ENCODE assay signal across 15 cellular contexts in the genomic region with DNA sequence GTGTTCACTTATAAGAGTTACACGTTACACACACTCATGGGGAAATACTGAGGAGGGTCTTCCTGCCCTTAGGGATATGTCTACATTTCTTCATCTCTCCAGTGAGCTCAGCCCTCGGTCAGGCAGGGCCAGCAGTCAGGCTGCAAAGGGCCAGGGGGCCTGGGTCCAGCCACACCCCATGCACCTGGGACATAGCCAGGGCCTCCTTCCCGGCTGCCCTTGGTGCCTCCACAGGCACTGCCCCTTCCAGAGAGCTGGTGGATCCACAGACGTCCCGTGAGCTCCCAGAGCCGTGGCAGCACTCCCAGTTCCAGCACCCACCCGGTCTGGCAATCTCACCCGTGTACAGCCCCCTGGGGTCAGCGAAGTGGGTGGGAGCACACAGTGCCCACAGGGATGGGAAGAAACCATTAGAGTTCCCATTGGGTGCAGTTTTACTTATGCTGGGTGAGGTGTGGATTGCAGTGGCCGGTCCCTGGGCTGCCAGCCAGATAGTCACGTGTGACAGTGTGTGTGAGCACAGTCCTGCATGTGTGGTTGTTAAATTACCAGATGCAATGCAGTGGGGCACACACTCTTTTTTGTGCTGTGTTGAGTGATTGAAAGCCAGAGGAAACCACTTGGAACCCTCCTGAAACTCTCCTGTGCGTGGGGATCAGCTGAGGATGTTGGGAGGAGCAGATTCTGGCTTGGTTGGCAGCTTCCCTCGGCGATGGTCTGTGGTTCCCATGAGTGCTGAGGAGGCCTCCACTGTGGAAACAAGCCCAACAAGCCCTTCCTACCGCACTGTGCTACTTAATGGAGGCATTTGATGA.
DNase-seq lines count a peak whose midpoint lies in the region; ATAC-seq and TF ChIP-seq lines count a peak whose summit lies in the region.
"Had no signal": no experiment of that assay in that cellular context is flagged by ENCODE, and none has a peak within 500 bp of the region (broad histone marks: within the 10 kb centered on the region; RNA-seq: fewer than 3 reads in every experiment).

No MANE protein-coding gene starts in this region.

- no peak overlapping the region for H3K27ac ChIP-seq in aorta (ENCODE audit: low read depth in 1 of 2, low read length in 2 of 2)
- H3K27ac ChIP-seq: RWPE1, tibial artery had no signal

- no peaks in the 10 kb centered on the region for H3K36me3 Mint-ChIP-seq in activated CD4-positive, alpha-beta T cell treated with anti-CD3 and anti-CD28 coated beads, Interleukin-2, amount 10 ng/mL, durations not matched to agents 24 days and 14 days (ENCODE audit: low read depth)

- DNase-seq in activated CD4-positive, alpha-beta T cell treated with anti-CD3 and anti-CD28 coated beads, Interleukin-2, amount 10 ng/mL, durations not matched to agents 24 days and 14 days: peak; percentile 46
- DNase-seq in activated CD4-positive, alpha-beta T cell treated with anti-CD3 and anti-CD28 coated beads, Interleukin-2, amount 50 U/mL, for 4 hours: no peak
- peak; percentile 47 for DNase-seq in choroid plexus epithelial cell (ENCODE audit: low read depth)
- peak; percentile 42 to 67 for DNase-seq in left colon
- no peak for DNase-seq in aorta
- no peak for DNase-seq in SK-N-DZ (ENCODE audit: low spot score)
- no peak for DNase-seq in stimulated activated CD4-positive, alpha-beta T cell treated with anti-CD3 and anti-CD28 coated beads, Interleukin-2, amount 100 ng/mL, for 48 hours
- DNase-seq: activated effector memory CD4-positive, alpha-beta T cell treated with anti-CD3 and anti-CD28 coated beads, Interleukin-2, amount 50 U/mL, for 16 hours; DMS153; NCI-H1436 treated with DMSO at 0.1 percent for 48 hours; NCI-H526 had no signal

- ATAC-seq in left colon: peak; percentile 76
- ATAC-seq in aorta (ENCODE audit: low FRiP score): peak; percentile 31
- ATAC-seq in HG03439 (IDR thresholded peaks at IDR 0.05; ENCODE audit: unreplicated experiment): no peak
- ATAC-seq: GM12878 had no signal

- no peaks in the 10 kb centered on the region for H3K9me3 Mint-ChIP-seq in activated CD4-positive, alpha-beta T cell treated with anti-CD3 and anti-CD28 coated beads, Interleukin-2, amount 10 ng/mL, durations not matched to agents 24 days and 14 days

- WGBS in aorta, 2 donors: 39 to 48% methylated on average over 15 of the region's 15 CpGs

- no peak overlapping the region for H3K4me3 Mint-ChIP-seq in activated CD4-positive, alpha-beta T cell treated with anti-CD3 and anti-CD28 coated beads, Interleukin-2, amount 10 ng/mL, durations not matched to agents 24 days and 14 days

- H3K4me1 ChIP-seq in aorta (ENCODE audit: control insufficient read depth in 1 of 2, insufficient read depth in 2 of 2, low read length in 2 of 2): no peaks in the 10 kb centered on the region
- H3K4me1 ChIP-seq: tibial artery had no signal

- no peaks in the 10 kb centered on the region for H3K36me3 ChIP-seq in aorta (ENCODE audit: control insufficient read depth in 1 of 2, insufficient read depth in 2 of 2, low read length in 1 of 2)
- H3K36me3 ChIP-seq: tibial artery had no signal

- no peaks in the 10 kb centered on the region for H3K9me3 ChIP-seq in aorta (ENCODE audit: control insufficient read depth, low read length)
- H3K9me3 ChIP-seq: tibial artery had no signal

- intact Hi-C loops in activated CD4-positive, alpha-beta T cell treated with anti-CD3 and anti-CD28 coated beads, Interleukin-2, amount 10 ng/mL, durations not matched to agents 24 days and 14 days (cut with micrococcal nuclease): no loop called here
- intact Hi-C loops in left colon (cut with DNase I, micrococcal nuclease) (no loop called here), aorta (cut with DNase I) (no loop called here)

- no peaks in the 10 kb centered on the region for H3K27me3 Mint-ChIP-seq in activated CD4-positive, alpha-beta T cell treated with anti-CD3 and anti-CD28 coated beads, Interleukin-2, amount 10 ng/mL, durations not matched to agents 24 days and 14 days

- no peak overlapping the region for H3K27ac Mint-ChIP-seq in activated CD4-positive, alpha-beta T cell treated with anti-CD3 and anti-CD28 coated beads, Interleukin-2, amount 10 ng/mL, durations not matched to agents 24 days and 14 days

- H3K4me1 Mint-ChIP-seq in activated CD4-positive, alpha-beta T cell treated with anti-CD3 and anti-CD28 coated beads, Interleukin-2, amount 10 ng/mL, durations not matched to agents 24 days and 14 days: no peaks in the 10 kb centered on the region

- H3K27me3 ChIP-seq in aorta (ENCODE audit: control insufficient read depth in 1 of 2, insufficient read depth in 2 of 2, low read length in 1 of 2): no peaks in the 10 kb centered on the region

- TF ChIP-seq CTCF in choroid plexus epithelial cell (conservative IDR thresholded peaks at IDR 0.05; ENCODE audit: low read depth, low read length): no peak

- H3K4me3 ChIP-seq in choroid plexus epithelial cell (ENCODE audit: low read depth, low read length) (no peak overlapping the region), aorta (ENCODE audit: low read length in 2 of 2) (no peak overlapping the region)
- H3K4me3 ChIP-seq: GM12878, tibial artery had no signal

Comparison
In these comparisons a context has a peak if more than half of its experiments do, and no peak if none do; other contexts are left out.
1. DNase-seq: peak in activated CD4-positive, alpha-beta T cell treated with anti-CD3 and anti-CD28 coated beads, Interleukin-2, amount 10 ng/mL, durations not matched to agents 24 days and 14 days (single experiment), choroid plexus epithelial cell (single experiment) and left colon (2 of 2); none in activated CD4-positive, alpha-beta T cell treated with anti-CD3 and anti-CD28 coated beads, Interleukin-2, amount 50 U/mL, for 4 hours (0 of 2), aorta (0 of 2), SK-N-DZ (single experiment) and stimulated activated CD4-positive, alpha-beta T cell treated with anti-CD3 and anti-CD28 coated beads, Interleukin-2, amount 100 ng/mL, for 48 hours (0 of 2).